In genomic region chr9:136122425-136123383, GRCh38 we compare ENCODE assay signal across 7 cellular contexts. TPM values are rescaled to one million over a fixed set of nuclear protein-coding genes. Genes with fewer than 3 reads are reported as not detected.
A peak's percentile ranks its signal among the peaks of the same experiment; 100 is the strongest.
DNase-seq lines count a peak whose midpoint lies in the region; ATAC-seq and TF ChIP-seq lines count a peak whose summit lies in the region.

No MANE protein-coding gene starts in this region.

- TF ChIP-seq CTCF in GM12864 (IDR thresholded peaks at IDR 0.05; ENCODE audit: low read depth, low read length, missing control alignments): peak; percentile 94

- peaks cover 21% of the 10 kb centered on the region for H3K27me3 Mint-ChIP-seq in central memory CD8-positive, alpha-beta T cell

- H3K9me3 Mint-ChIP-seq in central memory CD8-positive, alpha-beta T cell: no peaks in the 10 kb centered on the region

- peaks cover 5% of the 10 kb centered on the region for H3K36me3 Mint-ChIP-seq in central memory CD8-positive, alpha-beta T cell (ENCODE audit: insufficient read depth)

- peaks cover 5% of the 10 kb centered on the region for H3K4me1 Mint-ChIP-seq in central memory CD8-positive, alpha-beta T cell

- no peak overlapping the region for H3K4me3 ChIP-seq in GM12864 (ENCODE audit: low read depth, low read length)

- DNase-seq in GM12864 (ENCODE audit: low read depth) (no peak), NCI-H1092 treated with DMSO at 0.1 percent for 48 hours (lab: John Stamatoyannopoulos, UW) (peak; percentile 23), left colon (peak; percentile 51 to 82)
- DNase-seq in activated CD4-positive, CD25-positive, alpha-beta regulatory T cell treated with anti-CD3 and anti-CD28 coated beads, Interleukin-2, amount 50 U/mL, for 72 hours: peak; percentile 83
- peak; percentile 52 to 69 for DNase-seq in central memory CD8-positive, alpha-beta T cell (ENCODE audit: low spot score in 2 of 2)
- peak; percentile 85 to 86 for DNase-seq in stimulated activated CD4-positive, alpha-beta T cell treated with anti-CD3 and anti-CD28 coated beads, Interleukin-2, amount 100 ng/mL, for 24 hours

- no peak overlapping the region for H3K27ac Mint-ChIP-seq in central memory CD8-positive, alpha-beta T cell (ENCODE audit: low read depth)

- peak overlapping the region; percentile 13 for H3K4me3 Mint-ChIP-seq in central memory CD8-positive, alpha-beta T cell

- ATAC-seq in central memory CD8-positive, alpha-beta T cell (replicated peaks; ENCODE audit: extremely low read depth, poor library complexity, severe bottlenecking): no peak
- peak; percentile 20 for ATAC-seq in left colon
- no peak for ATAC-seq in HG02840 (IDR thresholded peaks at IDR 0.05; ENCODE audit: low FRiP score, unreplicated experiment)

- intact Hi-C loops in left colon (cut with DNase I, micrococcal nuclease): loop anchor here (2.0 to 5.0 kb wide), 2 partner anchors 154 to 155 kb away; no protein-coding TSS in a partner anchor

RNA-seq across cellular contexts. Expression of gene TMEM250, which starts 4.0 kb away (rescaled TPM):
- total RNA-seq in left colon: 10 to 100 TPM; 51.0 to 59.3 TPM

RNA-seq across cellular contexts. Expression of gene NACC2, which starts 27.6 kb away (rescaled TPM):
- 10 to 100 TPM; 16.0 to 25.2 TPM for total RNA-seq in left colon
